In genomic region chr22:22942511-22943329, GRCh38 we compare ENCODE assay signal across 8 cellular contexts.
DNase-seq lines count a peak whose midpoint lies in the region; ATAC-seq and TF ChIP-seq lines count a peak whose summit lies in the region.

No MANE protein-coding gene starts in this region.

- TF ChIP-seq POLR2A in erythroblast (IDR thresholded peaks at IDR 0.05; ENCODE audit: low read length): no peak

- H3K4me3 Mint-ChIP-seq in nephron: no peak overlapping the region

- peak; percentile 52 to 59 (median 57) for TF ChIP-seq CTCF in nephron (IDR thresholded peaks at IDR 0.05; ENCODE audit: unreplicated experiment in 3 of 3)

- H3K4me1 Mint-ChIP-seq in nephron: no peaks in the 10 kb centered on the region

- H3K9me3 Mint-ChIP-seq in nephron: no peaks in the 10 kb centered on the region

- peak; percentile 51 for ATAC-seq in GM21381 (IDR thresholded peaks at IDR 0.05; ENCODE audit: unreplicated experiment)
- peak; percentile 75 for ATAC-seq in stimulated activated naive CD8-positive, alpha-beta T cell treated with anti-CD3 and anti-CD28 coated beads, Interleukin-15, Interleukin-2, amounts not matched to agents 100 U/mL and 50 U/mL, for 24 hours
- no peak for ATAC-seq in HG02678 (IDR thresholded peaks at IDR 0.05; ENCODE audit: unreplicated experiment)

- H3K27me3 Mint-ChIP-seq in nephron (ENCODE audit: low read depth): peaks cover 11% of the 10 kb centered on the region

- DNase-seq in AG08396 (ENCODE audit: low spot score): peak; percentile 59
- peak; percentile 1 for DNase-seq in NCI-H82 treated with DMSO at 0.1 percent for 48 hours (lab: John Stamatoyannopoulos, UW; ENCODE audit: unreplicated experiment)
- peak; percentile 50 to 53 for DNase-seq in activated CD8-positive, alpha-beta memory T cell treated with anti-CD3 and anti-CD28 coated beads for 4 hours (ENCODE audit: low read depth in 2 of 2)
- peak; percentile 64 to 80 for DNase-seq in erythroblast (lab: John Stamatoyannopoulos, UW)
- DNase-seq in stimulated activated naive CD8-positive, alpha-beta T cell treated with anti-CD3 and anti-CD28 coated beads, Interleukin-15, Interleukin-2, amounts not matched to agents 100 U/mL and 50 U/mL, for 24 hours: peak; percentile 87

- H3K27ac Mint-ChIP-seq in nephron: no peak overlapping the region

- no peaks in the 10 kb centered on the region for H3K36me3 Mint-ChIP-seq in nephron (ENCODE audit: low read depth)

Comparison
In these comparisons a context has a peak if more than half of its experiments do, and no peak if none do; other contexts are left out.
1. DNase-seq: peak in every context shown above with its lines; median percentile 87 in stimulated activated naive CD8-positive, alpha-beta T cell treated with anti-CD3 and anti-CD28 coated beads, Interleukin-15, Interleukin-2, amounts not matched to agents 100 U/mL and 50 U/mL, for 24 hours; 72 in erythroblast; 59 in AG08396; 52 in activated CD8-positive, alpha-beta memory T cell treated with anti-CD3 and anti-CD28 coated beads for 4 hours; 1 in NCI-H82 treated with DMSO at 0.1 percent for 48 hours.